Comparison of ENCODE assay signal across 29 cellular contexts in genomic region chr10:118979661-118980060, GRCh38.
"Had no signal": no experiment of that assay in that cellular context is flagged by ENCODE, and none has a peak within 500 bp of the region (broad histone marks: within the 10 kb centered on the region; RNA-seq: fewer than 3 reads in every experiment).

No MANE protein-coding gene starts in this region.

- H3K27me3 ChIP-seq: adrenal gland, breast epithelium, SJSA1 had no signal

- H3K27ac Mint-ChIP-seq: activated naive CD4-positive, alpha-beta T cell treated with anti-CD3 and anti-CD28 coated beads for 36 hours; activated naive CD8-positive, alpha-beta T cell; activated T-helper 17 cell treated with anti-CD3 and anti-CD28 coated beads, Interleukin-2, amount 50 U/mL, for 72 hours; T-helper 2 cell treated with Interferon-gamma antibody and Interleukin-4, amounts not matched to agents 5 μg/mL and 100 μg/mL, for 36 hours; WTC11 had no signal

- H3K4me3 Mint-ChIP-seq: activated naive CD4-positive, alpha-beta T cell treated with anti-CD3 and anti-CD28 coated beads for 36 hours; activated naive CD8-positive, alpha-beta T cell; activated T-helper 17 cell treated with anti-CD3 and anti-CD28 coated beads, Interleukin-2, amount 50 U/mL, for 72 hours; T-helper 2 cell treated with Interferon-gamma antibody and Interleukin-4, amounts not matched to agents 5 μg/mL and 100 μg/mL, for 36 hours; WTC11 had no signal

- H3K4me1 ChIP-seq: adrenal gland, breast epithelium, SJSA1 had no signal

- H3K4me1 Mint-ChIP-seq: activated T-helper 17 cell treated with anti-CD3 and anti-CD28 coated beads, Interleukin-2, amount 50 U/mL, for 72 hours had no signal

- H3K27ac ChIP-seq: adrenal gland, breast epithelium, RWPE1, SJSA1 had no signal

- H3K36me3 ChIP-seq: adrenal gland, breast epithelium, SJSA1 had no signal

- DNase-seq: activated CD4-positive, alpha-beta T cell treated with anti-CD3 and anti-CD28 coated beads for 48 hours; activated CD4-positive, alpha-beta T cell treated with anti-CD3 and anti-CD28 coated beads, Interleukin-2, amount 50 U/mL, for 48 hours; activated CD4-positive, CD25-positive, alpha-beta regulatory T cell treated with anti-CD3 and anti-CD28 coated beads, Interleukin-2, amount 50 U/mL, for 72 hours; activated gamma-delta T cell; activated naive CD4-positive, alpha-beta T cell treated with anti-CD3 and anti-CD28 coated beads for 36 hours; activated T-cell treated with anti-CD3 and anti-CD28 coated beads for 4 hours; activated T-cell treated with anti-CD3 and anti-CD28 coated beads, Interleukin-2, amount 50 U/mL, for 48 hours; anterior cingulate cortex; central memory CD4-positive, alpha-beta T cell; Karpas-422; MM.1S; NCI-H1105; NCI-H1436; NCI-H1694 treated with DMSO at 0.1 percent for 48 hours; NCI-H2029 treated with DMSO at 0.1 percent for 48 hours; NCI-H510A treated with DMSO at 0.1 percent for 48 hours; NK-92 treated with Interleukin-12 subunit alpha and Interleukin-12 subunit beta, amount 100 ng/mL, for 24 hours; OCI-M1; Right ventricle myocardium superior; SW 1271 had no signal

- H3K4me3 ChIP-seq: adrenal gland, breast epithelium, SJSA1 had no signal

- H3K9me3 ChIP-seq: breast epithelium, SJSA1 had no signal

- ATAC-seq: activated T-helper 17 cell treated with anti-CD3 and anti-CD28 coated beads, Interleukin-2, amount 50 U/mL, for 72 hours; SK-N-SH treated with all-trans-retinoic acid at 6 μM for 48 hours; WTC11 had no signal
